ENCODE assay signal across 19 cellular contexts in genomic region chr6:83411731-83412130, GRCh38. TPM values are rescaled to one million over a fixed set of nuclear protein-coding genes. Genes with fewer than 3 reads are reported as not detected.
"Had no signal": no experiment of that assay in that cellular context is flagged by ENCODE, and none has a peak within 500 bp of the region (broad histone marks: within the 10 kb centered on the region; RNA-seq: fewer than 3 reads in every experiment).

No MANE protein-coding gene starts in this region.

- H3K36me3 Mint-ChIP-seq: T-cell had no signal

- H3K27ac Mint-ChIP-seq: T-cell had no signal

- H3K27me3 ChIP-seq: MG63 had no signal

- H3K9me3 Mint-ChIP-seq: T-cell had no signal

- H3K4me1 Mint-ChIP-seq: T-cell had no signal

- H3K4me3 Mint-ChIP-seq: T-cell had no signal

- H3K4me3 ChIP-seq: MG63 had no signal

- ATAC-seq: HepG2, T-cell had no signal

- H3K9me3 ChIP-seq: MG63, SK-N-SH had no signal

- DNase-seq: IMR-90, Karpas-422, KG1, MG63, NCI-H1092, NCI-H1105 treated with DMSO at 0.1 percent for 48 hours, NCI-H1417 treated with DMSO at 0.1 percent for 48 hours, NCI-H146, NCI-H1694 treated with DMSO at 0.1 percent for 48 hours, NCI-H2029, NCI-H2081 treated with DMSO at 0.1 percent for 48 hours, NCI-H2227 treated with DMSO at 0.1 percent for 48 hours, NCI-H69, NCI-H774, SHP77, SK-N-SH, SW 1271, T-cell had no signal

RNA-seq across cellular contexts. Expression of gene ME1, which starts 19.1 kb away (rescaled TPM):
- total RNA-seq: HepG2 had no signal
